ENCODE assay signal across 1 cellular context in the genomic region with DNA sequence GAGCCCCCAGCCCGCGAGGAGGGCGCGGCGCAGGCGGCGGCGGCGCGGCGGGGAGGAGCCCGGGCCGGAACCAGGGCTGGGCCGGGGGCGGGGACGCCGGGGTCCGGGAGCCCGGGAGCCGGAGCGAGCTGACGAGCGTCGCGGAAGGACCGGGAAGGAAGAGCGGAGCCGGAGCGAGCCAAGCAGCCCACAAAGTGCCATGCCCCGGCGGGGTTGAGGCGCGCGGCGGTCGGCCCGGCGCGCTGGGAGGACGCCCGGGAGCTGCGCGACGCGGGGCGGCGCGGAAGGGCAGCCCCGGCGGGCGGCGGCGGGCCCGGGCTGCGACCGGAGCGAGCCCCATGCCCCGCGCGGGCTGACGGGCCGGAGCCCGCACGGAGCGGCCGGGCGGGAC.
TF ChIP-seq lines count a peak whose summit lies in the region.

No MANE protein-coding gene starts in this region.

TF ChIP-seq in GM23338, 12 proteins besides CTCF, POLR2A, EP300 and RAD21 (continued from another document):
- TF ChIP-seq EZH2phosphoT487 (IDR thresholded peaks at IDR 0.05; ENCODE audit: unreplicated experiment) (no peak), STAT1 (IDR thresholded peaks at IDR 0.05; ENCODE audit: unreplicated experiment) (no peak), POLR2AphosphoS5 (IDR thresholded peaks at IDR 0.05; ENCODE audit: low read depth) (no peak)
- TF ChIP-seq, protein P1, sequence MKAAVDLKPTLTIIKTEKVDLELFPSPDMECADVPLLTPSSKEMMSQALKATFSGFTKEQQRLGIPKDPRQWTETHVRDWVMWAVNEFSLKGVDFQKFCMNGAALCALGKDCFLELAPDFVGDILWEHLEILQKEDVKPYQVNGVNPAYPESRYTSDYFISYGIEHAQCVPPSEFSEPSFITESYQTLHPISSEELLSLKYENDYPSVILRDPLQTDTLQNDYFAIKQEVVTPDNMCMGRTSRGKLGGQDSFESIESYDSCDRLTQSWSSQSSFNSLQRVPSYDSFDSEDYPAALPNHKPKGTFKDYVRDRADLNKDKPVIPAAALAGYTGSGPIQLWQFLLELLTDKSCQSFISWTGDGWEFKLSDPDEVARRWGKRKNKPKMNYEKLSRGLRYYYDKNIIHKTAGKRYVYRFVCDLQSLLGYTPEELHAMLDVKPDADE (IDR thresholded peaks at IDR 0.05) = no peak
